In genomic region chr21:44436958-44437357, GRCh38 we compare ENCODE assay signal across 2 cellular contexts.
A peak's percentile ranks its signal among the peaks of the same experiment; 100 is the strongest.
TF ChIP-seq lines count a peak whose summit lies in the region.

No MANE protein-coding gene starts in this region.

TF ChIP-seq in K562, 482 proteins besides CTCF, POLR2A, EP300 and RAD21:
- TF ChIP-seq UBTF (IDR thresholded peaks at IDR 0.05; ENCODE audit: borderline replicate concordance in 1 of 2, low read depth in 2 of 2, low read length in 2 of 2): 0 out of 4 replicates have a peak, but pooled peaks of 1 of the 2 experiments have one; percentile 32
- TF ChIP-seq MNT (conservative IDR thresholded peaks at IDR 0.05): no peak
- TF ChIP-seq RBBP5 (IDR thresholded peaks at IDR 0.05; ENCODE audit: borderline replicate concordance, insufficient read depth, low read length, poor library complexity, severe bottlenecking): no peak
- no peak for TF ChIP-seq KLF16 (IDR thresholded peaks at IDR 0.05)
- TF ChIP-seq CTBP1 (IDR thresholded peaks at IDR 0.05; ENCODE audit: borderline replicate concordance): peak; percentile 42; the same call in 1 of the 2 replicates

TF ChIP-seq in HepG2, 621 proteins besides CTCF, POLR2A, EP300 and RAD21:
- TF ChIP-seq FOXP4 (CRISPR knock-in tag; IDR thresholded peaks at IDR 0.05): no peak
- TF ChIP-seq ZNF598 (CRISPR knock-in tag; IDR thresholded peaks at IDR 0.05; ENCODE audit: borderline replicate concordance): no peak
- TF ChIP-seq NKX3-1 (CRISPR knock-in tag; IDR thresholded peaks at IDR 0.05): no peak
- no peak for TF ChIP-seq ZFP90 (CRISPR knock-in tag; IDR thresholded peaks at IDR 0.05; ENCODE audit: borderline replicate concordance)
- TF ChIP-seq CEBPB (IDR thresholded peaks at IDR 0.05; ENCODE audit: borderline replicate concordance, low read depth, low read length): no peak
- peak; percentile 67; the same call in 1 of the 2 replicates for TF ChIP-seq ZBTB33 (CRISPR knock-in tag; IDR thresholded peaks at IDR 0.05)
- TF ChIP-seq ZC3H4 (CRISPR knock-in tag; IDR thresholded peaks at IDR 0.05; ENCODE audit: borderline replicate concordance): no peak
- TF ChIP-seq ZNF709 (CRISPR knock-in tag; IDR thresholded peaks at IDR 0.05): no peak
TF ChIP-seq in HepG2: peak in this region for 1.
